In the genomic region with DNA sequence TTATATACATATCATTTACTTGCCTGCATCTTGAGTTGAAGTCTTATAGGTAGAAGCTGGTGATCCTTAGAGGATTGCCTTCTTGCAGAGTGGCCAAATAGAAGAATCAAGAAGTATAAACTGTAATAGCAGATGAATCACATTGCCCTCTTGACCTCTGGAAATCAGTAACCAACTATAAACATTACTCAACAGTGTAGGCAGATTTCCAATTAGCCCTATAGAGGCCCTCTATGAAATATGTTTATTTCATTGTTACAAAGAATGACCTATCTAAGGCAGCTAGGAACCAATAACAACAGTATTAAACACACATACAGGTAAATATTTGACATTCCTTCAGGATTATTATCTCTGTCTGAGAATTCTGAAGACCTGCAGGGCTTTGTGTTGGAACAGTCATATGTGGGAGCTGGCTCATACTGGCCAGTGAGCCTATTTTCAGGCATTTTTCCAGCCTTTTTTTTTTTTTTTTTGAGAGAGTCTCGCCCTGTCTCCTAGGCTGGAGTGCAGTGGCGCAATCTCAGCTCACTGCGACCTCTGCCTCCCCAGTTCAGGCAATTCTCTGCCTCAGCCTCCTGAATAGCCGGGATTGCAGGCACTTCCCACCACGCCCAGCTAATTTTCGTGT, we compare ENCODE assay signal across 1 cellular context.
A peak's percentile ranks its signal among the peaks of the same experiment; 100 is the strongest.
TF ChIP-seq lines count a peak whose summit lies in the region.

No MANE protein-coding gene starts in this region.

TF ChIP-seq in HepG2, 621 proteins besides CTCF, POLR2A, EP300 and RAD21 (continued from another document and continues in another):
- TF ChIP-seq IRX3 (CRISPR knock-in tag; IDR thresholded peaks at IDR 0.05; ENCODE audit: borderline replicate concordance, low read depth) (no peak), PITX1 (CRISPR knock-in tag; IDR thresholded peaks at IDR 0.05) (0 out of 2 replicates have a peak, but pooled peaks have one; percentile 15), ZNF253 (CRISPR knock-in tag; IDR thresholded peaks at IDR 0.05; ENCODE audit: borderline replicate concordance) (no peak), TOPORS (CRISPR knock-in tag; IDR thresholded peaks at IDR 0.05) (no peak), ZNF878 (CRISPR knock-in tag; IDR thresholded peaks at IDR 0.05) (no peak), ZBTB34 (CRISPR knock-in tag; IDR thresholded peaks at IDR 0.05) (no peak), FOSL2 (CRISPR knock-in tag; IDR thresholded peaks at IDR 0.05) (peak; percentile 61), ZNF605 (CRISPR knock-in tag; IDR thresholded peaks at IDR 0.05) (no peak), XRCC5 (optimal IDR thresholded peaks at IDR 0.05; ENCODE audit: low read length) (no peak), NFIB (CRISPR knock-in tag; IDR thresholded peaks at IDR 0.05; ENCODE audit: borderline replicate concordance) (no peak), FOXJ3 (CRISPR knock-in tag; IDR thresholded peaks at IDR 0.05; ENCODE audit: borderline replicate concordance) (peak; percentile 75; the same call in 1 of the 2 replicates), RNF219 (CRISPR knock-in tag; IDR thresholded peaks at IDR 0.05) (no peak), ZIK1 (CRISPR knock-in tag; IDR thresholded peaks at IDR 0.05; ENCODE audit: borderline replicate concordance, low read depth) (no peak), ZNF367 (CRISPR knock-in tag; IDR thresholded peaks at IDR 0.05; ENCODE audit: borderline replicate concordance) (no peak), YEATS2 (CRISPR knock-in tag; IDR thresholded peaks at IDR 0.05; ENCODE audit: borderline replicate concordance) (no peak), ZFP41 (CRISPR knock-in tag; IDR thresholded peaks at IDR 0.05; ENCODE audit: borderline replicate concordance) (no peak), KMT2A (CRISPR knock-in tag; IDR thresholded peaks at IDR 0.05) (no peak), JUND (CRISPR knock-in tag; IDR thresholded peaks at IDR 0.05) (no peak), SATB2 (CRISPR knock-in tag; IDR thresholded peaks at IDR 0.05) (no peak), CBX1 (IDR thresholded peaks at IDR 0.05; ENCODE audit: low read depth) (no peak), YY1 (IDR thresholded peaks at IDR 0.05; ENCODE audit: insufficient read depth, insufficient replicate concordance, low read depth, low read length) (no peak), CEBPB (IDR thresholded peaks at IDR 0.05; ENCODE audit: borderline replicate concordance, low read depth, low read length) (peak; percentile 82; the same call in 1 of the 2 replicates), LCORL (IDR thresholded peaks at IDR 0.05) (no peak), LCORL (CRISPR knock-in tag; IDR thresholded peaks at IDR 0.05) (no peak), ARID5B (CRISPR knock-in tag; IDR thresholded peaks at IDR 0.05) (peak; percentile 82), KDM3A (CRISPR knock-in tag; IDR thresholded peaks at IDR 0.05; ENCODE audit: low read depth) (no peak), ZNF292 (CRISPR knock-in tag; IDR thresholded peaks at IDR 0.05; ENCODE audit: borderline replicate concordance, low read depth) (no peak)
- TF ChIP-seq, protein P1, sequence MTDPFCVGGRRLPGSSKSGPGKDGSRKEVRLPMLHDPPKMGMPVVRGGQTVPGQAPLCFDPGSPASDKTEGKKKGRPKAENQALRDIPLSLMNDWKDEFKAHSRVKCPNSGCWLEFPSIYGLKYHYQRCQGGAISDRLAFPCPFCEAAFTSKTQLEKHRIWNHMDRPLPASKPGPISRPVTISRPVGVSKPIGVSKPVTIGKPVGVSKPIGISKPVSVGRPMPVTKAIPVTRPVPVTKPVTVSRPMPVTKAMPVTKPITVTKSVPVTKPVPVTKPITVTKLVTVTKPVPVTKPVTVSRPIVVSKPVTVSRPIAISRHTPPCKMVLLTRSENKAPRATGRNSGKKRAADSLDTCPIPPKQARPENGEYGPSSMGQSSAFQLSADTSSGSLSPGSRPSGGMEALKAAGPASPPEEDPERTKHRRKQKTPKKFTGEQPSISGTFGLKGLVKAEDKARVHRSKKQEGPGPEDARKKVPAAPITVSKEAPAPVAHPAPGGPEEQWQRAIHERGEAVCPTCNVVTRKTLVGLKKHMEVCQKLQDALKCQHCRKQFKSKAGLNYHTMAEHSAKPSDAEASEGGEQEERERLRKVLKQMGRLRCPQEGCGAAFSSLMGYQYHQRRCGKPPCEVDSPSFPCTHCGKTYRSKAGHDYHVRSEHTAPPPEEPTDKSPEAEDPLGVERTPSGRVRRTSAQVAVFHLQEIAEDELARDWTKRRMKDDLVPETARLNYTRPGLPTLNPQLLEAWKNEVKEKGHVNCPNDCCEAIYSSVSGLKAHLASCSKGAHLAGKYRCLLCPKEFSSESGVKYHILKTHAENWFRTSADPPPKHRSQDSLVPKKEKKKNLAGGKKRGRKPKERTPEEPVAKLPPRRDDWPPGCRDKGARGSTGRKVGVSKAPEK (CRISPR knock-in tag; IDR thresholded peaks at IDR 0.05; ENCODE audit: borderline replicate concordance), result no peak
- TF ChIP-seq, protein P2, sequence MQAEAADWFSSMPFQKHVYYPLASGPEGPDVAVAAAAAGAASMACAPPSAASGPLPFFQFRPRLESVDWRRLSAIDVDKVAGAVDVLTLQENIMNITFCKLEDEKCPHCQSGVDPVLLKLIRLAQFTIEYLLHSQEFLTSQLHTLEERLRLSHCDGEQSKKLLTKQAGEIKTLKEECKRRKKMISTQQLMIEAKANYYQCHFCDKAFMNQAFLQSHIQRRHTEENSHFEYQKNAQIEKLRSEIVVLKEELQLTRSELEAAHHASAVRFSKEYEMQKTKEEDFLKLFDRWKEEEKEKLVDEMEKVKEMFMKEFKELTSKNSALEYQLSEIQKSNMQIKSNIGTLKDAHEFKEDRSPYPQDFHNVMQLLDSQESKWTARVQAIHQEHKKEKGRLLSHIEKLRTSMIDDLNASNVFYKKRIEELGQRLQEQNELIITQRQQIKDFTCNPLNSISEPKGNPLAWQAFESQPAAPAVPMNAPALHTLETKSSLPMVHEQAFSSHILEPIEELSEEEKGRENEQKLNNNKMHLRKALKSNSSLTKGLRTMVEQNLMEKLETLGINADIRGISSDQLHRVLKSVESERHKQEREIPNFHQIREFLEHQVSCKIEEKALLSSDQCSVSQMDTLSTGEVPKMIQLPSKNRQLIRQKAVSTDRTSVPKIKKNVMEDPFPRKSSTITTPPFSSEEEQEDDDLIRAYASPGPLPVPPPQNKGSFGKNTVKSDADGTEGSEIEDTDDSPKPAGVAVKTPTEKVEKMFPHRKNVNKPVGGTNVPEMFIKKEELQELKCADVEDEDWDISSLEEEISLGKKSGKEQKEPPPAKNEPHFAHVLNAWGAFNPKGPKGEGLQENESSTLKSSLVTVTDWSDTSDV (CRISPR knock-in tag; IDR thresholded peaks at IDR 0.05), result no peak
- TF ChIP-seq, protein P3, sequence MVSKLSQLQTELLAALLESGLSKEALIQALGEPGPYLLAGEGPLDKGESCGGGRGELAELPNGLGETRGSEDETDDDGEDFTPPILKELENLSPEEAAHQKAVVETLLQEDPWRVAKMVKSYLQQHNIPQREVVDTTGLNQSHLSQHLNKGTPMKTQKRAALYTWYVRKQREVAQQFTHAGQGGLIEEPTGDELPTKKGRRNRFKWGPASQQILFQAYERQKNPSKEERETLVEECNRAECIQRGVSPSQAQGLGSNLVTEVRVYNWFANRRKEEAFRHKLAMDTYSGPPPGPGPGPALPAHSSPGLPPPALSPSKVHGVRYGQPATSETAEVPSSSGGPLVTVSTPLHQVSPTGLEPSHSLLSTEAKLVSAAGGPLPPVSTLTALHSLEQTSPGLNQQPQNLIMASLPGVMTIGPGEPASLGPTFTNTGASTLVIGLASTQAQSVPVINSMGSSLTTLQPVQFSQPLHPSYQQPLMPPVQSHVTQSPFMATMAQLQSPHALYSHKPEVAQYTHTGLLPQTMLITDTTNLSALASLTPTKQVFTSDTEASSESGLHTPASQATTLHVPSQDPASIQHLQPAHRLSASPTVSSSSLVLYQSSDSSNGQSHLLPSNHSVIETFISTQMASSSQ (IDR thresholded peaks at IDR 0.05; ENCODE audit: low read depth), result peak; percentile 94
- TF ChIP-seq, protein P3 (CRISPR knock-in tag; IDR thresholded peaks at IDR 0.05; ENCODE audit: borderline replicate concordance), result peak; percentile 97
- TF ChIP-seq, protein P4, sequence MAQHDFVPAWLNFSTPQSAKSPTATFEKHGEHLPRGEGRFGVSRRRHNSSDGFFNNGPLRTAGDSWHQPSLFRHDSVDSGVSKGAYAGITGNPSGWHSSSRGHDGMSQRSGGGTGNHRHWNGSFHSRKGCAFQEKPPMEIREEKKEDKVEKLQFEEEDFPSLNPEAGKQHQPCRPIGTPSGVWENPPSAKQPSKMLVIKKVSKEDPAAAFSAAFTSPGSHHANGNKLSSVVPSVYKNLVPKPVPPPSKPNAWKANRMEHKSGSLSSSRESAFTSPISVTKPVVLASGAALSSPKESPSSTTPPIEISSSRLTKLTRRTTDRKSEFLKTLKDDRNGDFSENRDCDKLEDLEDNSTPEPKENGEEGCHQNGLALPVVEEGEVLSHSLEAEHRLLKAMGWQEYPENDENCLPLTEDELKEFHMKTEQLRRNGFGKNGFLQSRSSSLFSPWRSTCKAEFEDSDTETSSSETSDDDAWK (CRISPR knock-in tag; IDR thresholded peaks at IDR 0.05), result no peak
- TF ChIP-seq, protein P5, sequence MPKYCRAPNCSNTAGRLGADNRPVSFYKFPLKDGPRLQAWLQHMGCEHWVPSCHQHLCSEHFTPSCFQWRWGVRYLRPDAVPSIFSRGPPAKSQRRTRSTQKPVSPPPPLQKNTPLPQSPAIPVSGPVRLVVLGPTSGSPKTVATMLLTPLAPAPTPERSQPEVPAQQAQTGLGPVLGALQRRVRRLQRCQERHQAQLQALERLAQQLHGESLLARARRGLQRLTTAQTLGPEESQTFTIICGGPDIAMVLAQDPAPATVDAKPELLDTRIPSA (CRISPR knock-in tag; IDR thresholded peaks at IDR 0.05; ENCODE audit: borderline replicate concordance), result no peak
- TF ChIP-seq, protein P6, sequence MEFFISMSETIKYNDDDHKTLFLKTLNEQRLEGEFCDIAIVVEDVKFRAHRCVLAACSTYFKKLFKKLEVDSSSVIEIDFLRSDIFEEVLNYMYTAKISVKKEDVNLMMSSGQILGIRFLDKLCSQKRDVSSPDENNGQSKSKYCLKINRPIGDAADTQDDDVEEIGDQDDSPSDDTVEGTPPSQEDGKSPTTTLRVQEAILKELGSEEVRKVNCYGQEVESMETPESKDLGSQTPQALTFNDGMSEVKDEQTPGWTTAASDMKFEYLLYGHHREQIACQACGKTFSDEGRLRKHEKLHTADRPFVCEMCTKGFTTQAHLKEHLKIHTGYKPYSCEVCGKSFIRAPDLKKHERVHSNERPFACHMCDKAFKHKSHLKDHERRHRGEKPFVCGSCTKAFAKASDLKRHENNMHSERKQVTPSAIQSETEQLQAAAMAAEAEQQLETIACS (CRISPR knock-in tag; IDR thresholded peaks at IDR 0.05), result no peak
